19 cellular contexts compared by ENCODE assay signal in the genomic region with DNA sequence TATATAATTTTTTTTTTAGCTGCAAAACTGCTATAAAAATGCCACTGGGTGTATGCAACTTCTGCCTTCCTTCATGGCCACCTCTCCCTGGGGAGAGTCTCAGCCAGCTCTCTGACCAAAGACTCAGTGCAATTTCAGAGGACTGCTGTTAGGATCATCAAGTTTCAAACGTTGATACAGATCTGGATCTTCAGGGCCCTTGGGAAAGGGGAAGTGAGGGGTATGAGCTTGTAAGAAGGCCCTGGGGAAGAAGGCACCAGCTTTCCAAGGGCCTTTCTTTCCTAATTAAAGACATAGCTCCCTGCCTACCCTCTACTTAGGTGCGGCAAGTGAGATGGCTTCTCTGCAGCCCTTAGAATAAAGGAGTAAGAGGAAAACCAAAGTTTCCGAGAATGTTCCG.
"Had no signal": no experiment of that assay in that cellular context is flagged by ENCODE, and none has a peak within 500 bp of the region (broad histone marks: within the 10 kb centered on the region; RNA-seq: fewer than 3 reads in every experiment).

No MANE protein-coding gene starts in this region.

- H3K9me3 Mint-ChIP-seq: activated naive CD4-positive, alpha-beta T cell treated with anti-CD3 and anti-CD28 coated beads, Interleukin-2, amount 50 U/mL, for 72 hours; activated T-cell treated with anti-CD3 and anti-CD28 coated beads, Interleukin-2, amount 50 U/mL, for 72 hours; natural killer cell; stimulated activated memory B cell treated with anti-CD40 and anti-IgM and Interleukin-4, amounts not matched to agents 10 μg/mL and 1 μg/mL and 100 μg/mL, for 72 hours had no signal

- H3K4me1 ChIP-seq: adrenal gland, sigmoid colon, upper lobe of right lung had no signal

- H3K4me3 Mint-ChIP-seq: activated T-cell treated with anti-CD3 and anti-CD28 coated beads, Interleukin-2, amount 50 U/mL, for 72 hours; natural killer cell; stimulated activated memory B cell treated with anti-CD40 and anti-IgM and Interleukin-4, amounts not matched to agents 10 μg/mL and 1 μg/mL and 100 μg/mL, for 72 hours had no signal

- H3K27me3 Mint-ChIP-seq: stimulated activated memory B cell treated with anti-CD40 and anti-IgM and Interleukin-4, amounts not matched to agents 10 μg/mL and 1 μg/mL and 100 μg/mL, for 72 hours had no signal

- DNase-seq: activated CD4-positive, alpha-beta T cell treated with anti-CD3 and anti-CD28 coated beads for 1 hour; activated gamma-delta T cell; activated T-cell treated with anti-CD3 and anti-CD28 coated beads, Interleukin-2, amount 50 U/mL, for 72 hours; adrenal gland; erythroblast; foreskin melanocyte; hypothalamus; left colon; lower lobe of right lung; natural killer cell; sigmoid colon; stimulated activated CD4-positive, alpha-beta T cell treated with anti-CD3 and anti-CD28 coated beads, Interleukin-4, amount 100 ng/mL, for 4 hours; upper lobe of right lung had no signal

- H3K27ac ChIP-seq: adrenal gland, breast epithelium, coronary artery, lower lobe of right lung, neutrophil, sigmoid colon, upper lobe of right lung, WERI-Rb-1 had no signal

- H3K4me1 Mint-ChIP-seq: natural killer cell; stimulated activated memory B cell treated with anti-CD40 and anti-IgM and Interleukin-4, amounts not matched to agents 10 μg/mL and 1 μg/mL and 100 μg/mL, for 72 hours had no signal

- H3K27ac Mint-ChIP-seq: activated naive CD4-positive, alpha-beta T cell treated with anti-CD3 and anti-CD28 coated beads, Interleukin-2, amount 50 U/mL, for 72 hours; activated T-cell treated with anti-CD3 and anti-CD28 coated beads, Interleukin-2, amount 50 U/mL, for 72 hours; natural killer cell; stimulated activated memory B cell treated with anti-CD40 and anti-IgM and Interleukin-4, amounts not matched to agents 10 μg/mL and 1 μg/mL and 100 μg/mL, for 72 hours had no signal

- H3K4me3 ChIP-seq: adrenal gland, breast epithelium, coronary artery, lower lobe of right lung, sigmoid colon, upper lobe of right lung had no signal

- ATAC-seq: activated naive CD4-positive, alpha-beta T cell treated with anti-CD3 and anti-CD28 coated beads, Interleukin-2, amount 50 U/mL, for 72 hours; activated T-cell treated with anti-CD3 and anti-CD28 coated beads, Interleukin-2, amount 50 U/mL, for 72 hours; left colon; lower lobe of right lung; natural killer cell; stimulated activated memory B cell treated with anti-CD40 and anti-IgM and Interleukin-4, amounts not matched to agents 10 μg/mL and 1 μg/mL and 100 μg/mL, for 72 hours; upper lobe of right lung had no signal

- H3K36me3 Mint-ChIP-seq: activated naive CD4-positive, alpha-beta T cell treated with anti-CD3 and anti-CD28 coated beads, Interleukin-2, amount 50 U/mL, for 72 hours; natural killer cell; stimulated activated memory B cell treated with anti-CD40 and anti-IgM and Interleukin-4, amounts not matched to agents 10 μg/mL and 1 μg/mL and 100 μg/mL, for 72 hours had no signal

- H3K9me3 ChIP-seq: adrenal gland, breast epithelium, lower lobe of right lung, neutrophil, sigmoid colon, upper lobe of right lung had no signal

- H3K36me3 ChIP-seq: adrenal gland, breast epithelium, lower lobe of right lung, neutrophil, sigmoid colon, upper lobe of right lung, WERI-Rb-1 had no signal

- H3K27me3 ChIP-seq: adrenal gland, breast epithelium, neutrophil, sigmoid colon, upper lobe of right lung had no signal
